Comparison of ENCODE assay signal across 9 cellular contexts in genomic region chr6:4379958-4380357, GRCh38.
"Had no signal": no experiment of that assay in that cellular context is flagged by ENCODE, and none has a peak within 500 bp of the region (broad histone marks: within the 10 kb centered on the region; RNA-seq: fewer than 3 reads in every experiment).

No MANE protein-coding gene starts in this region.

- H3K27ac ChIP-seq: HL-60, KMS-11 had no signal

- FAIRE-seq: HepG2 had no signal

- H3K9ac ChIP-seq: KMS-11 had no signal

- DNase-seq: GOT3, H7, Karpas-422, KBM-7 had no signal

- H3K36me3 ChIP-seq: HAP-1 had no signal

- H3K4me2 ChIP-seq: KMS-11 had no signal

- ATAC-seq: HCT116, HepG2 had no signal

- H3K4me3 ChIP-seq: HAP-1 had no signal

- H3K4me1 ChIP-seq: HAP-1 had no signal
